1 cellular context compared by ENCODE assay signal in genomic region chr16:71707199-71707598, GRCh38.
A peak's percentile ranks its signal among the peaks of the same experiment; 100 is the strongest.
TF ChIP-seq lines count a peak whose summit lies in the region.

No MANE protein-coding gene starts in this region.

TF ChIP-seq in GM23338, 12 proteins besides CTCF, POLR2A, EP300 and RAD21:
- TF ChIP-seq, protein P1, sequence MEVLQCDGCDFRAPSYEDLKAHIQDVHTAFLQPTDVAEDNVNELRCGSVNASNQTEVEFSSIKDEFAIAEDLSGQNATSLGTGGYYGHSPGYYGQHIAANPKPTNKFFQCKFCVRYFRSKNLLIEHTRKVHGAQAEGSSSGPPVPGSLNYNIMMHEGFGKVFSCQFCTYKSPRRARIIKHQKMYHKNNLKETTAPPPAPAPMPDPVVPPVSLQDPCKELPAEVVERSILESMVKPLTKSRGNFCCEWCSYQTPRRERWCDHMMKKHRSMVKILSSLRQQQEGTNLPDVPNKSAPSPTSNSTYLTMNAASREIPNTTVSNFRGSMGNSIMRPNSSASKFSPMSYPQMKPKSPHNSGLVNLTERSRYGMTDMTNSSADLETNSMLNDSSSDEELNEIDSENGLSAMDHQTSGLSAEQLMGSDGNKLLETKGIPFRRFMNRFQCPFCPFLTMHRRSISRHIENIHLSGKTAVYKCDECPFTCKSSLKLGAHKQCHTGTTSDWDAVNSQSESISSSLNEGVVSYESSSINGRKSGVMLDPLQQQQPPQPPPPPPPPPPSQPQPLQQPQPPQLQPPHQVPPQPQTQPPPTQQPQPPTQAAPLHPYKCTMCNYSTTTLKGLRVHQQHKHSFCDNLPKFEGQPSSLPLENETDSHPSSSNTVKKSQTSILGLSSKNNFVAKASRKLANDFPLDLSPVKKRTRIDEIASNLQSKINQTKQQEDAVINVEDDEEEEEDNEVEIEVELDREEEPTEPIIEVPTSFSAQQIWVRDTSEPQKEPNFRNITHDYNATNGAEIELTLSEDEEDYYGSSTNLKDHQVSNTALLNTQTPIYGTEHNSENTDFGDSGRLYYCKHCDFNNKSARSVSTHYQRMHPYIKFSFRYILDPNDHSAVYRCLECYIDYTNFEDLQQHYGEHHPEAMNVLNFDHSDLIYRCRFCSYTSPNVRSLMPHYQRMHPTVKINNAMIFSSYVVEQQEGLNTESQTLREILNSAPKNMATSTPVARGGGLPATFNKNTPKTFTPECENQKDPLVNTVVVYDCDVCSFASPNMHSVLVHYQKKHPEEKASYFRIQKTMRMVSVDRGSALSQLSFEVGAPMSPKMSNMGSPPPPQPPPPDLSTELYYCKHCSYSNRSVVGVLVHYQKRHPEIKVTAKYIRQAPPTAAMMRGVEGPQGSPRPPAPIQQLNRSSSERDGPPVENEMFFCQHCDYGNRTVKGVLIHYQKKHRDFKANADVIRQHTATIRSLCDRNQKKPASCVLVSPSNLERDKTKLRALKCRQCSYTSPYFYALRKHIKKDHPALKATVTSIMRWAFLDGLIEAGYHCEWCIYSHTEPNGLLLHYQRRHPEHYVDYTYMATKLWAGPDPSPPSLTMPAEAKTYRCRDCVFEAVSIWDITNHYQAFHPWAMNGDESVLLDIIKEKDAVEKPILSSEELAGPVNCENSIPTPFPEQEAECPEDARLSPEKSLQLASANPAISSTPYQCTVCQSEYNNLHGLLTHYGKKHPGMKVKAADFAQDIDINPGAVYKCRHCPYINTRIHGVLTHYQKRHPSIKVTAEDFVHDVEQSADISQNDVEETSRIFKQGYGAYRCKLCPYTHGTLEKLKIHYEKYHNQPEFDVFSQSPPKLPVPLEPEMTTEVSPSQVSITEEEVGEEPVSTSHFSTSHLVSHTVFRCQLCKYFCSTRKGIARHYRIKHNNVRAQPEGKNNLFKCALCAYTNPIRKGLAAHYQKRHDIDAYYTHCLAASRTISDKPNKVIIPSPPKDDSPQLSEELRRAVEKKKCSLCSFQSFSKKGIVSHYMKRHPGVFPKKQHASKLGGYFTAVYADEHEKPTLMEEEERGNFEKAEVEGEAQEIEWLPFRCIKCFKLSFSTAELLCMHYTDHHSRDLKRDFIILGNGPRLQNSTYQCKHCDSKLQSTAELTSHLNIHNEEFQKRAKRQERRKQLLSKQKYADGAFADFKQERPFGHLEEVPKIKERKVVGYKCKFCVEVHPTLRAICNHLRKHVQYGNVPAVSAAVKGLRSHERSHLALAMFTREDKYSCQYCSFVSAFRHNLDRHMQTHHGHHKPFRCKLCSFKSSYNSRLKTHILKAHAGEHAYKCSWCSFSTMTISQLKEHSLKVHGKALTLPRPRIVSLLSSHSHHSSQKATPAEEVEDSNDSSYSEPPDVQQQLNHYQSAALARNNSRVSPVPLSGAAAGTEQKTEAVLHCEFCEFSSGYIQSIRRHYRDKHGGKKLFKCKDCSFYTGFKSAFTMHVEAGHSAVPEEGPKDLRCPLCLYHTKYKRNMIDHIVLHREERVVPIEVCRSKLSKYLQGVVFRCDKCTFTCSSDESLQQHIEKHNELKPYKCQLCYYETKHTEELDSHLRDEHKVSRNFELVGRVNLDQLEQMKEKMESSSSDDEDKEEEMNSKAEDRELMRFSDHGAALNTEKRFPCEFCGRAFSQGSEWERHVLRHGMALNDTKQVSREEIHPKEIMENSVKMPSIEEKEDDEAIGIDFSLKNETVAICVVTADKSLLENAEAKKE (CRISPR knock-in tag; IDR thresholded peaks at IDR 0.05), result peak; percentile 72; the same call in 1 of the 2 replicates
- TF ChIP-seq STAT1 (IDR thresholded peaks at IDR 0.05; ENCODE audit: unreplicated experiment) (no peak), JUNB (IDR thresholded peaks at IDR 0.05; ENCODE audit: unreplicated experiment) (no peak), ETS1 (IDR thresholded peaks at IDR 0.05) (no peak), NANOG (IDR thresholded peaks at IDR 0.05; ENCODE audit: borderline replicate concordance) (peak; percentile 21; the same call in 1 of the 2 replicates), EZH2 (IDR thresholded peaks at IDR 0.05; ENCODE audit: low read depth, unreplicated experiment) (no peak), EZH2phosphoT487 (IDR thresholded peaks at IDR 0.05; ENCODE audit: unreplicated experiment) (no peak), POLR2AphosphoS5 (IDR thresholded peaks at IDR 0.05; ENCODE audit: low read depth) (no peak), ZNF114 (CRISPR knock-in tag; IDR thresholded peaks at IDR 0.05) (no peak), ZNF331 (CRISPR knock-in tag; IDR thresholded peaks at IDR 0.05; ENCODE audit: low read depth) (no peak)
